Comparison of ENCODE assay signal across 2 cellular contexts in genomic region chr20:62911701-62912280, GRCh38.
TF ChIP-seq lines count a peak whose summit lies in the region.

No MANE protein-coding gene starts in this region.

TF ChIP-seq in GM23338, 12 proteins besides CTCF, POLR2A, EP300 and RAD21 (continued from another document):
- TF ChIP-seq REST (IDR thresholded peaks at IDR 0.05; ENCODE audit: unreplicated experiment), result no peak

TF ChIP-seq in SK-N-SH treated with all-trans-retinoic acid at 6 μM for 48 hours, 23 proteins besides CTCF, POLR2A, EP300 and RAD21 (continued from another document):
- no peak for TF ChIP-seq PPARA (CRISPR knock-in tag; IDR thresholded peaks at IDR 0.05; ENCODE audit: borderline replicate concordance)
TF ChIP-seq in SK-N-SH treated with all-trans-retinoic acid at 6 μM for 48 hours: peak in this region for 0.
